ENCODE assay signal across 26 cellular contexts in the genomic region with DNA sequence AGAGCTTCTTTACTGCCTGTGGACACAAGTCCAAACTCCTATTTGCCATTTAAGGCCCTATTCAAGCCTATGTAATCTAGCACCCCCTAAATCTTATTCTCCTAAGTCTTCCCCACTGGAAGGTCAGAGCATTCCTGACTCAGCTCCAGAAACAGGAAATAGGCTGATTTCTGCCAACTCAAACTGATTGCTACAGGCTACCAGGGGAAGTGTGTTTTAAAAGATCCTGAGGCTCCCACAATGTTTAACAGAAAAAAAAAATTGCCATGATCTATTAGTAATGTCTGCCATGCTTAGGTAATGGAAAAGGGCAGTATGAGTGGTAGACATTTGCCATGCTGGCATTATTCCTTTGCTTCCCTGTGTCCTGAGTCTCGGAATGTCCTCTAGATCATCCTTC.
"Had no signal": no experiment of that assay in that cellular context is flagged by ENCODE, and none has a peak within 500 bp of the region (broad histone marks: within the 10 kb centered on the region; RNA-seq: fewer than 3 reads in every experiment).

No MANE protein-coding gene starts in this region.

- H3K4me3 Mint-ChIP-seq: activated CD4-positive, alpha-beta memory T cell treated with anti-CD3 and anti-CD28 coated beads, Interleukin-2, amount 10 ng/mL, durations not matched to agents 7 days and 5 days; activated CD4-positive, alpha-beta T cell treated with anti-CD3 and anti-CD28 coated beads, Interleukin-2, amount 10 ng/mL, durations not matched to agents 7 days and 5 days; activated naive CD8-positive, alpha-beta T cell; activated T-cell treated with anti-CD3 and anti-CD28 coated beads, Interleukin-2, amount 50 U/mL, for 4 hours; activated T-helper 17 cell treated with anti-CD3 and anti-CD28 coated beads, Interleukin-2, amount 50 U/mL, for 72 hours; central memory CD8-positive, alpha-beta T cell; dendritic cell treated with granulocyte-macrophage colony-stimulating factor and Interleukin-4, amounts not matched to agents 40 ng/mL and 50 ng/mL, for 4 days; endodermal cell had no signal

- H3K27me3 ChIP-seq: brain microvascular endothelial cell, dorsolateral prefrontal cortex had no signal

- H3K4me1 Mint-ChIP-seq: activated CD4-positive, alpha-beta memory T cell treated with anti-CD3 and anti-CD28 coated beads, Interleukin-2, amount 10 ng/mL, durations not matched to agents 7 days and 5 days; activated CD4-positive, alpha-beta T cell treated with anti-CD3 and anti-CD28 coated beads, Interleukin-2, amount 10 ng/mL, durations not matched to agents 7 days and 5 days; activated T-helper 17 cell treated with anti-CD3 and anti-CD28 coated beads, Interleukin-2, amount 50 U/mL, for 72 hours; central memory CD8-positive, alpha-beta T cell had no signal

- H3K4me3 ChIP-seq: coronary artery, dorsolateral prefrontal cortex had no signal

- H3K36me3 Mint-ChIP-seq: activated naive CD8-positive, alpha-beta T cell had no signal

- ATAC-seq: activated T-cell treated with anti-CD3 and anti-CD28 coated beads, Interleukin-2, amount 50 U/mL, for 4 hours; activated T-helper 17 cell treated with anti-CD3 and anti-CD28 coated beads, Interleukin-2, amount 50 U/mL, for 72 hours; esophagus mucosa had no signal

- H3K36me3 ChIP-seq: brain microvascular endothelial cell had no signal

- H3K27ac Mint-ChIP-seq: activated CD4-positive, alpha-beta memory T cell treated with anti-CD3 and anti-CD28 coated beads, Interleukin-2, amount 10 ng/mL, durations not matched to agents 7 days and 5 days; activated CD4-positive, alpha-beta T cell treated with anti-CD3 and anti-CD28 coated beads, Interleukin-2, amount 10 ng/mL, durations not matched to agents 7 days and 5 days; activated naive CD8-positive, alpha-beta T cell; activated T-helper 17 cell treated with anti-CD3 and anti-CD28 coated beads, Interleukin-2, amount 50 U/mL, for 72 hours; dendritic cell treated with granulocyte-macrophage colony-stimulating factor and Interleukin-4, amounts not matched to agents 40 ng/mL and 50 ng/mL, for 4 days; endodermal cell had no signal

- H3K27me3 Mint-ChIP-seq: activated CD4-positive, alpha-beta memory T cell treated with anti-CD3 and anti-CD28 coated beads, Interleukin-2, amount 10 ng/mL, durations not matched to agents 7 days and 5 days; activated CD4-positive, alpha-beta T cell treated with anti-CD3 and anti-CD28 coated beads, Interleukin-2, amount 10 ng/mL, durations not matched to agents 7 days and 5 days; activated naive CD8-positive, alpha-beta T cell; activated T-helper 17 cell treated with anti-CD3 and anti-CD28 coated beads, Interleukin-2, amount 50 U/mL, for 72 hours; central memory CD8-positive, alpha-beta T cell; dendritic cell treated with granulocyte-macrophage colony-stimulating factor and Interleukin-4, amounts not matched to agents 40 ng/mL and 50 ng/mL, for 4 days had no signal

- H3K9me3 Mint-ChIP-seq: activated CD4-positive, alpha-beta memory T cell treated with anti-CD3 and anti-CD28 coated beads, Interleukin-2, amount 10 ng/mL, durations not matched to agents 7 days and 5 days; activated T-cell treated with anti-CD3 and anti-CD28 coated beads, Interleukin-2, amount 50 U/mL, for 4 hours; dendritic cell treated with granulocyte-macrophage colony-stimulating factor and Interleukin-4, amounts not matched to agents 40 ng/mL and 50 ng/mL, for 4 days; endodermal cell had no signal

- H3K27ac ChIP-seq: brain microvascular endothelial cell, coronary artery, dorsolateral prefrontal cortex had no signal

- DNase-seq: activated CD4-positive, alpha-beta memory T cell treated with anti-CD3 and anti-CD28 coated beads, Interleukin-2, amount 10 ng/mL, durations not matched to agents 7 days and 5 days; activated CD4-positive, alpha-beta T cell treated with anti-CD3 and anti-CD28 coated beads for 1 hour; activated CD4-positive, alpha-beta T cell treated with anti-CD3 and anti-CD28 coated beads for 4 hours; activated CD4-positive, alpha-beta T cell treated with anti-CD3 and anti-CD28 coated beads, Interleukin-2, amount 10 ng/mL, durations not matched to agents 7 days and 5 days; activated CD4-positive, alpha-beta T cell treated with anti-CD3 and anti-CD28 coated beads, Interleukin-2, amount 50 U/mL, for 4 hours; activated CD8-positive, alpha-beta memory T cell treated with anti-CD3 and anti-CD28 coated beads, Interleukin-2, amount 50 U/mL, for 48 hours; activated effector memory CD4-positive, alpha-beta T cell treated with Interleukin-2 at 50 U/mL for 16 hours; activated gamma-delta T cell treated with Interleukin-2 at 50 U/mL for 16 hours; activated naive CD4-positive, alpha-beta T cell treated with anti-CD3 and anti-CD28 coated beads, Interleukin-2, amount 50 U/mL, for 16 hours; activated naive CD4-positive, alpha-beta T cell treated with Interleukin-2 at 50 U/mL for 16 hours; activated T-cell treated with anti-CD3 and anti-CD28 coated beads for 4 hours; activated T-cell treated with anti-CD3 and anti-CD28 coated beads, Interleukin-2, amount 50 U/mL, for 4 hours; amniotic stem cell; anterior cingulate cortex; brain microvascular endothelial cell; dorsolateral prefrontal cortex; effector memory CD4-positive, alpha-beta T cell; endodermal cell; foreskin fibroblast; T-helper 2 cell had no signal
